24 cellular contexts compared by ENCODE assay signal in the genomic region with DNA sequence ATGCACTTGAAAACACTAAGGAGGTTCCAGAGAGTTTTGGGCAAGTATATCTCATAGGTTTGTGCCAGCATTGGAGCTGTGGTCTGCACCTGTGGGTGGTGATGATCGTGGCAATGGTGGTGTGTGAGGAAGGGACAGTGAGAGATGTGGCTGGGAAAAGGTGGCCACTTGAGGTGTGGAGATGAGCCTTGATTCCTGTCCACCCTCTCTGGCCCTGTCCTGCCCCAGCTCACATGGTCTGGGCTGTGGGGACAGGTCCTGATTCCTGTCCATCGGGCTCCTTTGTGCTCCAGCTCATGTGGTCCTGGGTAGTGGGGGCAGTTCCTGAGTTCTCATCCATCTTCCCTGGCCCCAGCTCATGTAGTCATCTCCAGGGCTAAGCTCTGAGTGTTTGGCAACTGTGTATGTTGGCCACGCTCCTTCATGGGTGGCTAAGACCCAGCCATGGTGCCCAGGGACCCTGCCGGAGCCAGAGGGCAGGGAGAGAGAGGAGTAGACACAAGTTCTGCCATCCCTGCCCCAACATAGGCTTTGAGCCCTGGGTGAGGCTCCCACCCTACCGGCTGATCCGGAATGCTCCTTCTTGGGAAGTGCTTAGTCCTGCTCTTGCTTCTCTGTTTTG.
"Had no signal": no experiment of that assay in that cellular context is flagged by ENCODE, and none has a peak within 500 bp of the region (broad histone marks: within the 10 kb centered on the region; RNA-seq: fewer than 3 reads in every experiment).

No MANE protein-coding gene starts in this region.

- H3K9me3 ChIP-seq: esophagus squamous epithelium, gastroesophageal sphincter, neutrophil, suprapubic skin, tibial artery, upper lobe of left lung, uterus had no signal

- DNase-seq: cortex of kidney; dorsolateral prefrontal cortex; effector memory CD4-positive, alpha-beta T cell; esophagus squamous epithelium; foreskin fibroblast; glutamatergic neuron; kidney; left cardiac atrium; left ventricle myocardium superior; mesenchymal stem cell; naive B cell; nephron progenitor cell; small intestine; stimulated activated CD4-positive, alpha-beta T cell treated with anti-CD3 and anti-CD28 coated beads, Interleukin-12 subunit alpha, Interleukin-12 subunit beta, amount 100 ng/mL, for 4 hours; stimulated activated naive CD8-positive, alpha-beta T cell treated with anti-CD3 and anti-CD28 coated beads, Interleukin-15, Interleukin-2, amounts not matched to agents 100 U/mL and 50 U/mL, for 24 hours; upper lobe of left lung; uterus had no signal

- H3K4me3 Mint-ChIP-seq: naive B cell, nephron progenitor cell had no signal

- H3K4me3 ChIP-seq: dorsolateral prefrontal cortex, esophagus squamous epithelium, gastroesophageal sphincter, lung, suprapubic skin, tibial artery, upper lobe of left lung, uterus had no signal

- H3K27ac ChIP-seq: dorsolateral prefrontal cortex, epithelial cell of prostate, esophagus squamous epithelium, gastroesophageal sphincter, neutrophil, suprapubic skin, tibial artery, upper lobe of left lung, uterus had no signal

- H3K4me1 Mint-ChIP-seq: naive B cell had no signal

- H3K27ac Mint-ChIP-seq: naive B cell, nephron progenitor cell had no signal

- H3K4me1 ChIP-seq: esophagus squamous epithelium, tibial artery, upper lobe of left lung, uterus had no signal

- H3K36me3 Mint-ChIP-seq: immature natural killer cell, naive B cell had no signal

- ATAC-seq: gastroesophageal sphincter, left cardiac atrium, left ventricle myocardium superior had no signal

- H3K27me3 ChIP-seq: gastroesophageal sphincter, upper lobe of left lung, uterus had no signal

- H3K36me3 ChIP-seq: esophagus squamous epithelium, gastroesophageal sphincter, neutrophil, suprapubic skin, tibial artery, upper lobe of left lung, uterus had no signal

- H3K9me3 Mint-ChIP-seq: immature natural killer cell, nephron progenitor cell had no signal
